1 cellular context compared by ENCODE assay signal in the genomic region with DNA sequence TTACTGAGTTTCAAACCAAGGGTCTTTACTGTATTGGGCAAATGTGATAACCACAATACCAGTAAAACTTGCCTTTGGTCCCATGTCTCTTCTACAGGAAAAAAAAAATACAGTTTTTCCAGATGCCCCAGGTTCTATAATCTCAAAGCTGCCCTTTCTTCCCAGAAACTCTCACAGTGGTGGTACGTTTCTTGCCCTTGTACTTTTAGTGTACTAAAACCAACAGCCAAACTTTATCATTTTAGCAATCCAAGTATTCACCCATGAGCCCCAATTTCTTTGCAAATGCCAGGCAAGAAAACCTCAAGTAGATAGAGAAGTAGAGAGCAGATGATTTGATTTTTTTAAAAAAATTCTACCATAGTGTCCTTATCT.
TF ChIP-seq lines count a peak whose summit lies in the region.

No MANE protein-coding gene starts in this region.

TF ChIP-seq in SK-N-SH, 30 proteins besides CTCF, POLR2A, EP300 and RAD21 (continued from another document):
- no peak for TF ChIP-seq RCOR1 (IDR thresholded peaks at IDR 0.05; ENCODE audit: low read length)
- TF ChIP-seq, protein P1, sequence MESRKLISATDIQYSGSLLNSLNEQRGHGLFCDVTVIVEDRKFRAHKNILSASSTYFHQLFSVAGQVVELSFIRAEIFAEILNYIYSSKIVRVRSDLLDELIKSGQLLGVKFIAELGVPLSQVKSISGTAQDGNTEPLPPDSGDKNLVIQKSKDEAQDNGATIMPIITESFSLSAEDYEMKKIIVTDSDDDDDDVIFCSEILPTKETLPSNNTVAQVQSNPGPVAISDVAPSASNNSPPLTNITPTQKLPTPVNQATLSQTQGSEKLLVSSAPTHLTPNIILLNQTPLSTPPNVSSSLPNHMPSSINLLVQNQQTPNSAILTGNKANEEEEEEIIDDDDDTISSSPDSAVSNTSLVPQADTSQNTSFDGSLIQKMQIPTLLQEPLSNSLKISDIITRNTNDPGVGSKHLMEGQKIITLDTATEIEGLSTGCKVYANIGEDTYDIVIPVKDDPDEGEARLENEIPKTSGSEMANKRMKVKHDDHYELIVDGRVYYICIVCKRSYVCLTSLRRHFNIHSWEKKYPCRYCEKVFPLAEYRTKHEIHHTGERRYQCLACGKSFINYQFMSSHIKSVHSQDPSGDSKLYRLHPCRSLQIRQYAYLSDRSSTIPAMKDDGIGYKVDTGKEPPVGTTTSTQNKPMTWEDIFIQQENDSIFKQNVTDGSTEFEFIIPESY (IDR thresholded peaks at IDR 0.05; ENCODE audit: borderline replicate concordance, low read depth) = no peak
- no peak for TF ChIP-seq FOXM1 (IDR thresholded peaks at IDR 0.05; ENCODE audit: low read depth)
- TF ChIP-seq, protein P2, sequence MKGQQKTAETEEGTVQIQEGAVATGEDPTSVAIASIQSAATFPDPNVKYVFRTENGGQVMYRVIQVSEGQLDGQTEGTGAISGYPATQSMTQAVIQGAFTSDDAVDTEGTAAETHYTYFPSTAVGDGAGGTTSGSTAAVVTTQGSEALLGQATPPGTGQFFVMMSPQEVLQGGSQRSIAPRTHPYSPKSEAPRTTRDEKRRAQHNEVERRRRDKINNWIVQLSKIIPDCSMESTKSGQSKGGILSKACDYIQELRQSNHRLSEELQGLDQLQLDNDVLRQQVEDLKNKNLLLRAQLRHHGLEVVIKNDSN (IDR thresholded peaks at IDR 0.05; ENCODE audit: borderline replicate concordance, low read depth) = no peak
- TF ChIP-seq NRF1 (IDR thresholded peaks at IDR 0.05; ENCODE audit: low read depth, low read length) = no peak
- no peak for TF ChIP-seq FOXJ3 (CRISPR knock-in tag; IDR thresholded peaks at IDR 0.05)
- TF ChIP-seq YY1 (IDR thresholded peaks at IDR 0.05; ENCODE audit: low read depth) = no peak
